In genomic region chr3:44392489-44392888, GRCh38 we compare ENCODE assay signal across 7 cellular contexts.
"Had no signal": no experiment of that assay in that cellular context is flagged by ENCODE, and none has a peak within 500 bp of the region (broad histone marks: within the 10 kb centered on the region; RNA-seq: fewer than 3 reads in every experiment).

No MANE protein-coding gene starts in this region.

- ATAC-seq: HepG2 had no signal

- H3K9ac ChIP-seq: KMS-11 had no signal

- DNase-seq: IMR-90, KBM-7, KG1 had no signal

- H3K27ac ChIP-seq: HL-60, KMS-11 had no signal

- H3K4me2 ChIP-seq: KMS-11 had no signal

- FAIRE-seq: HepG2, HTR-8/SVneo had no signal
